35 cellular contexts compared by ENCODE assay signal in genomic region chr11:95653099-95653498, GRCh38.
"Had no signal": no experiment of that assay in that cellular context is flagged by ENCODE, and none has a peak within 500 bp of the region (broad histone marks: within the 10 kb centered on the region; RNA-seq: fewer than 3 reads in every experiment).

No MANE protein-coding gene starts in this region.

- H3K27me3 Mint-ChIP-seq: activated CD4-positive, alpha-beta T cell treated with anti-CD3 and anti-CD28 coated beads, Interleukin-2, amount 10 ng/mL, durations not matched to agents 7 days and 5 days; activated naive CD4-positive, alpha-beta T cell treated with anti-CD3 and anti-CD28 coated beads, Interleukin-2, amount 10 ng/mL, durations not matched to agents 7 days and 5 days; activated naive CD4-positive, alpha-beta T cell treated with anti-CD3 and anti-CD28 coated beads, Interleukin-2, amount 50 U/mL, for 24 hours; activated naive CD8-positive, alpha-beta T cell; activated naive CD8-positive, alpha-beta T cell treated with anti-CD3 and anti-CD28 coated beads, Interleukin-2, amount 50 U/mL, for 24 hours; activated T-cell treated with anti-CD3 and anti-CD28 coated beads, Interleukin-2, amount 50 U/mL, for 24 hours had no signal

- H3K4me3 Mint-ChIP-seq: activated CD4-positive, alpha-beta memory T cell treated with anti-CD3 and anti-CD28 coated beads, Interleukin-2, amount 10 ng/mL, durations not matched to agents 7 days and 5 days; activated CD4-positive, alpha-beta T cell treated with anti-CD3 and anti-CD28 coated beads for 36 hours; activated CD4-positive, alpha-beta T cell treated with anti-CD3 and anti-CD28 coated beads, Interleukin-2, amount 10 ng/mL, durations not matched to agents 7 days and 5 days; activated CD8-positive, alpha-beta memory T cell treated with anti-CD3 and anti-CD28 coated beads, Interleukin-2, amount 10 ng/mL, durations not matched to agents 7 days and 5 days; activated CD8-positive, alpha-beta T cell treated with anti-CD3 and anti-CD28 coated beads, Interleukin-2, amount 10 ng/mL, durations not matched to agents 7 days and 5 days; activated naive CD4-positive, alpha-beta T cell treated with anti-CD3 and anti-CD28 coated beads, Interleukin-2, amount 10 ng/mL, durations not matched to agents 7 days and 5 days; activated naive CD4-positive, alpha-beta T cell treated with anti-CD3 and anti-CD28 coated beads, Interleukin-2, amount 50 U/mL, for 24 hours; activated naive CD8-positive, alpha-beta T cell; activated naive CD8-positive, alpha-beta T cell treated with anti-CD3 and anti-CD28 coated beads, Interleukin-2, amount 10 ng/mL, durations not matched to agents 7 days and 5 days; activated naive CD8-positive, alpha-beta T cell treated with anti-CD3 and anti-CD28 coated beads, Interleukin-2, amount 50 U/mL, for 24 hours; activated T-cell treated with anti-CD3 and anti-CD28 coated beads, Interleukin-2, amount 50 U/mL, for 24 hours; T-helper 1 cell treated with Interleukin-12 subunit alpha and Interleukin-12 subunit beta and Interleukin-4 antibody, amounts not matched to agents 30 μg/mL and 1 μg/mL, for 36 hours; T-helper 2 cell treated with Interferon-gamma antibody and Interleukin-4, amounts not matched to agents 5 μg/mL and 100 μg/mL, for 36 hours; WTC11 had no signal

- H3K36me3 Mint-ChIP-seq: activated CD8-positive, alpha-beta memory T cell treated with anti-CD3 and anti-CD28 coated beads, Interleukin-2, amount 10 ng/mL, durations not matched to agents 7 days and 5 days; WTC11 had no signal

- H3K4me1 Mint-ChIP-seq: activated CD4-positive, alpha-beta memory T cell treated with anti-CD3 and anti-CD28 coated beads, Interleukin-2, amount 10 ng/mL, durations not matched to agents 7 days and 5 days; activated CD4-positive, alpha-beta T cell treated with anti-CD3 and anti-CD28 coated beads for 36 hours; activated CD4-positive, alpha-beta T cell treated with anti-CD3 and anti-CD28 coated beads, Interleukin-2, amount 10 ng/mL, durations not matched to agents 7 days and 5 days; activated CD8-positive, alpha-beta memory T cell treated with anti-CD3 and anti-CD28 coated beads, Interleukin-2, amount 10 ng/mL, durations not matched to agents 7 days and 5 days had no signal

- ATAC-seq: activated CD4-positive, alpha-beta T cell treated with anti-CD3 and anti-CD28 coated beads for 36 hours; activated CD4-positive, CD25-positive, alpha-beta regulatory T cell treated with anti-CD3 and anti-CD28 coated beads, Interleukin-2, amount 50 U/mL, for 24 hours; activated CD8-positive, alpha-beta memory T cell treated with anti-CD3 and anti-CD28 coated beads, Interleukin-2, amount 10 ng/mL, durations not matched to agents 7 days and 5 days; activated CD8-positive, alpha-beta T cell treated with anti-CD3 and anti-CD28 coated beads, Interleukin-2, amount 10 ng/mL, durations not matched to agents 7 days and 5 days; activated naive CD8-positive, alpha-beta T cell treated with anti-CD3 and anti-CD28 coated beads, Interleukin-2, amount 50 U/mL, for 24 hours; body of pancreas; WTC11 had no signal

- H3K9me3 Mint-ChIP-seq: activated CD4-positive, alpha-beta memory T cell treated with anti-CD3 and anti-CD28 coated beads, Interleukin-2, amount 10 ng/mL, durations not matched to agents 7 days and 5 days; activated naive CD4-positive, alpha-beta T cell treated with anti-CD3 and anti-CD28 coated beads, Interleukin-2, amount 10 ng/mL, durations not matched to agents 7 days and 5 days; activated naive CD4-positive, alpha-beta T cell treated with anti-CD3 and anti-CD28 coated beads, Interleukin-2, amount 50 U/mL, for 24 hours; activated naive CD8-positive, alpha-beta T cell treated with anti-CD3 and anti-CD28 coated beads, Interleukin-2, amount 50 U/mL, for 24 hours; activated T-cell treated with anti-CD3 and anti-CD28 coated beads, Interleukin-2, amount 50 U/mL, for 24 hours; activated T-helper 2 cell treated with anti-CD3 and anti-CD28 coated beads, Interferon-gamma antibody, Interleukin-2, Interleukin-4, amounts not matched to agents 10 μg/mL and 5 μg/mL and 100 μg/mL, durations not matched to agents 14 hours and 24 hours and 36 hours; T-helper 1 cell treated with Interleukin-12 subunit alpha and Interleukin-12 subunit beta and Interleukin-4 antibody, amounts not matched to agents 30 μg/mL and 1 μg/mL, for 36 hours; T-helper 2 cell treated with Interferon-gamma antibody and Interleukin-4, amounts not matched to agents 5 μg/mL and 100 μg/mL, for 36 hours; WTC11 had no signal

- DNase-seq: activated CD4-positive, alpha-beta memory T cell treated with anti-CD3 and anti-CD28 coated beads, Interleukin-2, amount 10 ng/mL, durations not matched to agents 7 days and 5 days; activated CD4-positive, alpha-beta T cell treated with anti-CD3 and anti-CD28 coated beads for 1 hour; activated CD4-positive, alpha-beta T cell treated with anti-CD3 and anti-CD28 coated beads for 36 hours; activated CD4-positive, alpha-beta T cell treated with anti-CD3 and anti-CD28 coated beads for 48 hours; activated CD4-positive, alpha-beta T cell treated with anti-CD3 and anti-CD28 coated beads, Interleukin-2, amount 10 ng/mL, durations not matched to agents 7 days and 5 days; activated CD4-positive, alpha-beta T cell treated with anti-CD3 and anti-CD28 coated beads, Interleukin-2, amount 50 U/mL, for 48 hours; activated CD4-positive, CD25-positive, alpha-beta regulatory T cell; activated CD8-positive, alpha-beta memory T cell treated with anti-CD3 and anti-CD28 coated beads for 24 hours; activated CD8-positive, alpha-beta memory T cell treated with anti-CD3 and anti-CD28 coated beads, Interleukin-2, amount 10 ng/mL, durations not matched to agents 7 days and 5 days; activated CD8-positive, alpha-beta memory T cell treated with anti-CD3 and anti-CD28 coated beads, Interleukin-2, amount 50 U/mL, for 48 hours; activated CD8-positive, alpha-beta T cell treated with anti-CD3 and anti-CD28 coated beads, Interleukin-2, amount 10 ng/mL, durations not matched to agents 7 days and 5 days; activated effector memory CD4-positive, alpha-beta T cell treated with Interleukin-2 at 50 U/mL for 16 hours; activated gamma-delta T cell; activated naive CD4-positive, alpha-beta T cell treated with anti-CD3 and anti-CD28 coated beads, Interleukin-2, amount 10 ng/mL, durations not matched to agents 7 days and 5 days; activated naive CD4-positive, alpha-beta T cell treated with Interleukin-2 at 50 U/mL for 16 hours; activated naive CD8-positive, alpha-beta T cell treated with anti-CD3 and anti-CD28 coated beads, Interleukin-2, amount 10 ng/mL, durations not matched to agents 7 days and 5 days; activated naive CD8-positive, alpha-beta T cell treated with anti-CD3 and anti-CD28 coated beads, Interleukin-2, amount 50 U/mL, for 24 hours; activated T-cell treated with anti-CD3 and anti-CD28 coated beads, Interleukin-2, amount 50 U/mL, for 24 hours; activated T-cell treated with anti-CD3 and anti-CD28 coated beads, Interleukin-2, amount 50 U/mL, for 48 hours; amygdala; anterior cingulate cortex; body of pancreas; brain microvascular endothelial cell; central memory CD4-positive, alpha-beta T cell; T-helper 1 cell; T-helper 2 cell; T-helper 9 cell; WERI-Rb-1 had no signal

- H3K27ac Mint-ChIP-seq: activated CD4-positive, alpha-beta memory T cell treated with anti-CD3 and anti-CD28 coated beads, Interleukin-2, amount 10 ng/mL, durations not matched to agents 7 days and 5 days; activated CD4-positive, alpha-beta T cell treated with anti-CD3 and anti-CD28 coated beads for 36 hours; activated CD4-positive, alpha-beta T cell treated with anti-CD3 and anti-CD28 coated beads, Interleukin-2, amount 10 ng/mL, durations not matched to agents 7 days and 5 days; activated CD8-positive, alpha-beta memory T cell treated with anti-CD3 and anti-CD28 coated beads, Interleukin-2, amount 10 ng/mL, durations not matched to agents 7 days and 5 days; activated CD8-positive, alpha-beta T cell treated with anti-CD3 and anti-CD28 coated beads, Interleukin-2, amount 10 ng/mL, durations not matched to agents 7 days and 5 days; activated naive CD4-positive, alpha-beta T cell treated with anti-CD3 and anti-CD28 coated beads, Interleukin-2, amount 10 ng/mL, durations not matched to agents 7 days and 5 days; activated naive CD8-positive, alpha-beta T cell; activated naive CD8-positive, alpha-beta T cell treated with anti-CD3 and anti-CD28 coated beads, Interleukin-2, amount 10 ng/mL, durations not matched to agents 7 days and 5 days; activated naive CD8-positive, alpha-beta T cell treated with anti-CD3 and anti-CD28 coated beads, Interleukin-2, amount 50 U/mL, for 24 hours; activated T-cell treated with anti-CD3 and anti-CD28 coated beads, Interleukin-2, amount 50 U/mL, for 24 hours; activated T-helper 2 cell treated with anti-CD3 and anti-CD28 coated beads, Interferon-gamma antibody, Interleukin-2, Interleukin-4, amounts not matched to agents 10 μg/mL and 5 μg/mL and 100 μg/mL, durations not matched to agents 14 hours and 24 hours and 36 hours; T-helper 1 cell treated with Interleukin-12 subunit alpha and Interleukin-12 subunit beta and Interleukin-4 antibody, amounts not matched to agents 30 μg/mL and 1 μg/mL, for 36 hours; T-helper 2 cell treated with Interferon-gamma antibody and Interleukin-4, amounts not matched to agents 5 μg/mL and 100 μg/mL, for 36 hours; WTC11 had no signal

- H3K27ac ChIP-seq: body of pancreas, brain microvascular endothelial cell, WERI-Rb-1 had no signal
